Comparison of ENCODE assay signal across 9 cellular contexts in the genomic region with DNA sequence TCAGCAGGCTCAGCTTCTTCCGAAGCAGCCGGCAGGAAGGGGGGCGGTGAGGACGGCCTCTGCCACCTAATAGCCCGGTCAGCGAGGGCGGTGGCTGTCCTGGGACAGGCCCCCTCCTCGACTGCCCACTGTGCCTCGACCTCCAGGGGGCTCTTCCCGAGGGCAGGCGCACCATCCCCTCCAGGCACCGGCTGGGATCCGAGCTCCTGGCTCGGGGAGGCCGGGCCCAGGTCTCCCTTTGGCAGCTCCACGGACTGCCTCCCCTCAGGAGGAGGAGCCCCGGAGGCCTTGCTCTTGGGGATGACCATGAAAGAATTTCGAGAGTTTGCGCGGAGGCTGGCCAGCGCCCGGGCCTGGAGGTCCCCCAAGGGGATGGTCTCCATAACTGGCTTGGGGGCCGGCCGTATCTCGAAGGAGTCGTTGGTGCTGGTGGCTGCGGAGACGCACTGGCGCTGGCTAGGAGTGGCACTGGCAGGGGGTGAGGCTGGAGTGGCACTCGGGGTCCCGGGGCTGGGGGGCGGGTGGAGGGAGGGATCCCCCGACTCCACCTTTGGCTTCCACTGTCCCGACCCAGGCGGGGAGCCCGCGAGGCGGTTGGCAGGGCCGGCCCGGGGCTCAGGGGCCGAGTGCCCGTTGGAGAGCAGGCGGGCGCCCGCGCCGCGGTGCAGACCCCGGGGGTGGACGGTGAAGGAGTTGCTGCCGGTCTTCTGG. TPM values are rescaled to one million over a fixed set of nuclear protein-coding genes. Genes with fewer than 3 reads are reported as not detected.
DNase-seq lines count a peak whose midpoint lies in the region; FAIRE-seq and TF ChIP-seq lines count a peak whose summit lies in the region.
"Had no signal": no experiment of that assay in that cellular context is flagged by ENCODE, and none has a peak within 500 bp of the region (broad histone marks: within the 10 kb centered on the region; RNA-seq: fewer than 3 reads in every experiment).

No MANE protein-coding gene starts in this region.

- intact Hi-C loops in activated naive CD4-positive, alpha-beta T cell treated with anti-CD3 and anti-CD28 coated beads for 36 hours (cut with micrococcal nuclease) = loop anchor here (1.0 to 5.0 kb wide), 5 partner anchors 10 to 392 kb away; a partner anchor contains a TSS

- DNase-seq in activated naive CD4-positive, alpha-beta T cell treated with anti-CD3 and anti-CD28 coated beads for 36 hours = no peak
- DNase-seq in activated naive CD4-positive, alpha-beta T cell treated with anti-CD3 and anti-CD28 coated beads, Interleukin-2, amount 50 U/mL, for 16 hours = no peak
- DNase-seq in adipocyte (ENCODE audit: low read depth) (peak; percentile 39), kidney epithelial cell (ENCODE audit: low read depth) (no peak), GM12892 (ENCODE audit: insufficient read length) (no peak), Ammon's horn (ENCODE audit: low spot score) (no peak), DMS153 (lab: John Stamatoyannopoulos, UW) (no peak)

- H3K9me3 Mint-ChIP-seq in activated naive CD4-positive, alpha-beta T cell treated with anti-CD3 and anti-CD28 coated beads for 36 hours = no peaks in the 10 kb centered on the region

- no peaks in the 10 kb centered on the region for H3K36me3 Mint-ChIP-seq in activated naive CD4-positive, alpha-beta T cell treated with anti-CD3 and anti-CD28 coated beads for 36 hours (ENCODE audit: low read depth)

- H3K27ac Mint-ChIP-seq in activated naive CD4-positive, alpha-beta T cell treated with anti-CD3 and anti-CD28 coated beads for 36 hours = no peak overlapping the region

- no peaks in the 10 kb centered on the region for H3K9me3 ChIP-seq in adipocyte (ENCODE audit: control insufficient read depth, low read length)
- no peaks in the 10 kb centered on the region for H3K9me3 ChIP-seq in thymus (ENCODE audit: control insufficient read depth)

- peak overlapping the region; percentile 67 for H3K4me3 ChIP-seq in adipocyte (ENCODE audit: low read length)
- peak overlapping the region; percentile 44 for H3K4me3 ChIP-seq in kidney epithelial cell (ENCODE audit: low read depth, low read length)
- peak overlapping the region; percentile 75 for H3K4me3 ChIP-seq in thymus (ENCODE audit: low read length)

- TF ChIP-seq POLR2A in GM12892 (IDR thresholded peaks at IDR 0.05; ENCODE audit: low read depth, low read length) = no peak

- CTCF ChIA-PET in activated naive CD4-positive, alpha-beta T cell treated with anti-CD3 and anti-CD28 coated beads for 36 hours (lab: Charles Lee) = interaction anchor here (1.6 to 3.8 kb wide), 2 partner anchors 11 to 131 kb away, joined by 3 to 16 read pairs; a partner anchor contains a TSS

- H3K9ac ChIP-seq in adipocyte (ENCODE audit: low read length) = peak overlapping the region; percentile 71

- no peaks in the 10 kb centered on the region for H3K27me3 ChIP-seq in adipocyte (replicated peaks; ENCODE audit: control insufficient read depth, insufficient read depth, low read length)
- H3K27me3 ChIP-seq in kidney epithelial cell (ENCODE audit: control insufficient read depth, insufficient read depth, low read length) = no peaks in the 10 kb centered on the region
- peaks cover 10% of the 10 kb centered on the region for H3K27me3 ChIP-seq in thymus (ENCODE audit: control insufficient read depth, insufficient read depth)

- no peak for TF ChIP-seq CTCF in kidney epithelial cell (IDR thresholded peaks at IDR 0.05; ENCODE audit: insufficient read depth, low read length, poor library complexity, severe bottlenecking)

- WGBS in thymus = 36% methylated on average over 51 of the region's 51 CpGs

- no peak for FAIRE-seq in GM12892 (lab: Jason Lieb, UNC)
- FAIRE-seq: G401.6 had no signal

- no peaks in the 10 kb centered on the region for H3K36me3 ChIP-seq in adipocyte (ENCODE audit: control insufficient read depth, insufficient read depth, low read length, severe bottlenecking)
- no peaks in the 10 kb centered on the region for H3K36me3 ChIP-seq in kidney epithelial cell (ENCODE audit: control insufficient read depth, insufficient read depth, low read length)
- no peaks in the 10 kb centered on the region for H3K36me3 ChIP-seq in thymus (ENCODE audit: control insufficient read depth, insufficient read depth)

- H3K4me3 Mint-ChIP-seq in activated naive CD4-positive, alpha-beta T cell treated with anti-CD3 and anti-CD28 coated beads for 36 hours = peak overlapping the region; percentile 73

- peaks cover 31% of the 10 kb centered on the region for H3K4me1 Mint-ChIP-seq in activated naive CD4-positive, alpha-beta T cell treated with anti-CD3 and anti-CD28 coated beads for 36 hours (ENCODE audit: low read depth)

- H3K4me1 ChIP-seq in adipocyte (ENCODE audit: control insufficient read depth, insufficient read depth, low read length) = peaks cover 44% of the 10 kb centered on the region
- H3K4me1 ChIP-seq in thymus (ENCODE audit: control insufficient read depth, insufficient read depth, low read length) = peaks cover 18% of the 10 kb centered on the region

- H3K27me3 Mint-ChIP-seq in activated naive CD4-positive, alpha-beta T cell treated with anti-CD3 and anti-CD28 coated beads for 36 hours (ENCODE audit: low read depth) = no peaks in the 10 kb centered on the region

- H3K27ac ChIP-seq in thymus (ENCODE audit: low read depth) = no peak overlapping the region

RNA-seq across cellular contexts. Expression of a gene that starts 1.0 kb away (rescaled TPM):
- 1 to 10 TPM; 2.1 to 2.6 TPM for total RNA-seq in activated naive CD4-positive, alpha-beta T cell treated with anti-CD3 and anti-CD28 coated beads for 36 hours
- total RNA-seq in kidney epithelial cell = 15.2 and 20.1 TPM in 2 replicates
- 6.2 TPM for polyA plus RNA-seq in thymus
- polyA plus RNA-seq in GM12892 (2012; ENCODE audit: missing spikeins) = 4.1 TPM

RNA-seq across cellular contexts. Expression of a gene that starts 5.9 kb away (rescaled TPM):
- 10 to 100 TPM; 21.8 to 23.2 TPM for total RNA-seq in activated naive CD4-positive, alpha-beta T cell treated with anti-CD3 and anti-CD28 coated beads for 36 hours
- 39.2 and 40.3 TPM in 2 replicates for total RNA-seq in kidney epithelial cell
- 47.2 TPM for polyA plus RNA-seq in thymus
- polyA plus RNA-seq in GM12892 (2012; ENCODE audit: missing spikeins) = 27.7 TPM

RNA-seq across cellular contexts. Expression of a gene that starts 5.9 kb away (rescaled TPM):
- 10 to 100 TPM; 25.3 to 26.1 TPM for total RNA-seq in activated naive CD4-positive, alpha-beta T cell treated with anti-CD3 and anti-CD28 coated beads for 36 hours
- total RNA-seq in kidney epithelial cell = 19.1 and 28.6 TPM in 2 replicates
- 20.4 TPM for polyA plus RNA-seq in thymus
- polyA plus RNA-seq in GM12892 (2012; ENCODE audit: missing spikeins) = 3.8 TPM

RNA-seq across cellular contexts. Expression of a gene that starts 11.1 kb away (rescaled TPM):
- total RNA-seq in activated naive CD4-positive, alpha-beta T cell treated with anti-CD3 and anti-CD28 coated beads for 36 hours = 10 to 100 TPM; 48.2 to 49.9 TPM
- total RNA-seq in kidney epithelial cell = 91.4 and 95.1 TPM in 2 replicates
- 74.9 TPM for polyA plus RNA-seq in thymus
- 55.4 TPM for polyA plus RNA-seq in GM12892 (2012; ENCODE audit: missing spikeins)

RNA-seq across cellular contexts. Expression of a gene that starts 11.2 kb away (rescaled TPM):
- total RNA-seq in activated naive CD4-positive, alpha-beta T cell treated with anti-CD3 and anti-CD28 coated beads for 36 hours = 10 to 100 TPM; 34.8 to 36.6 TPM
- total RNA-seq in kidney epithelial cell = 18.8 and 26.1 TPM in 2 replicates
- 69.4 TPM for polyA plus RNA-seq in thymus
- polyA plus RNA-seq in GM12892 (2012; ENCODE audit: missing spikeins) = 22.5 TPM
